9 cellular contexts compared by ENCODE assay signal in the genomic region with DNA sequence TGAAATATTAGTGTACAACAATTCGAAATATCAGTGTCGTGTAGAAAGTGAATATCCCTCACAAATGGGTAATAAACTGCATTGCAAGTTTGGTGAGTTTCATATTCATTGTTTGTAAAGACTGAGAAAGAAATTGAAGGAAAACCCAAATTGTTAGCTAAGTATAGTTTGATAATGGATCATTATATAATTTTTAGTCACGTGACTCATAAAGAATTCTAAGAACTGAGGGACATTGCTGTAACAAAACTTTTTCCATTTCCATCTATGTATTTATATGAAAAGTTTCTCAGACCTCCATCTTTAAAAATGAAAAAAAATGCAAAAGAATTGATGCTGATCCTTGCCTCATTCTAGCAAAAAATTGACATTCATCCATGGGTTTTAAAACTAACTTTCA.
"Had no signal": no experiment of that assay in that cellular context is flagged by ENCODE, and none has a peak within 500 bp of the region (broad histone marks: within the 10 kb centered on the region; RNA-seq: fewer than 3 reads in every experiment).

No MANE protein-coding gene starts in this region.

- H3K36me3 ChIP-seq: HAP-1 had no signal

- H3K27ac ChIP-seq: GM23248, HL-60 had no signal

- H3K4me3 Mint-ChIP-seq: HFFc6, IgD-negative memory B cell had no signal

- DNase-seq: GM23248, GOT3, H7, HFFc6, KG1 had no signal

- H3K9ac ChIP-seq: GM23248 had no signal

- H3K27ac Mint-ChIP-seq: HFFc6, IgD-negative memory B cell had no signal

- H3K4me1 ChIP-seq: HAP-1 had no signal

- H3K36me3 Mint-ChIP-seq: IgD-negative memory B cell had no signal

- H3K4me1 Mint-ChIP-seq: IgD-negative memory B cell had no signal

- ATAC-seq: HCT116 had no signal

- H3K9me3 ChIP-seq: HAP-1 had no signal

- H3K4me3 ChIP-seq: GM23248, HAP-1 had no signal

- H3K9me3 Mint-ChIP-seq: HFFc6 had no signal
